In the genomic region with DNA sequence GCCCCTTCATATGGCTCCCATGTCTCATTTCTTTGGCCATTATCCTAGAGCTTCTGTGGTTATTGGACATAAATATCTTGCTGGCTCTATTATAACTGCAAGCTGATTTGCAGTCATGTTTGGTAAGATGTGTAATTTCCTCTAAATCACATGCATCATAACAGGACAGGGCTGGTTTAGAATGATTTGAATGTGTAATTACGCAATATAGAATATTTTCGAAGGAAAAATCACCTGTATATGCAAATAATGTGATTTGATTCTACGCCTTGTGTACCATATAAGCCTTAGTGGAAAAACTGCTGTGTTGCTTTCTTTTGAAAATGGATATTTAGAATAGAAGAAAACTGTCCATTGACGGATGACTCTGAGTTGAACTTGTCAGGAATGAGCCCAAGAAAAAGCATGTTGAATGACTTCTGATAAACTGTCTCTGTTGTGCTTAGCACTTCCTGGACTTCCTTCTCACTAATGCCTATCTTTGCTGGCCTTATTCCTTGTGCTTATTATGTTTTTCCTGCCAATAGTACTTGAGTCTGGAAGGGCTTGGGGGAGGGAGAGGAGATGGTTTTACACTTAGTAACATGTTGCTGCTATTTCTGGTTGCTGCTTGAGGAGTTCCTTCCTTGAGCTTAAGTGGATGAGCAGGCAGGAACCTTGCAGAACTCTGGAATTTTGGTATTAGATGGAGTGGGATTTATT, we compare ENCODE assay signal across 10 cellular contexts.
DNase-seq lines count a peak whose midpoint lies in the region; ATAC-seq, FAIRE-seq and TF ChIP-seq lines count a peak whose summit lies in the region.
"Had no signal": no experiment of that assay in that cellular context is flagged by ENCODE, and none has a peak within 500 bp of the region (broad histone marks: within the 10 kb centered on the region; RNA-seq: fewer than 3 reads in every experiment).

No MANE protein-coding gene starts in this region.

- CTCF ChIA-PET in GM10248 (lab: Yijun Ruan, JAX) = interaction anchor here (1.1 to 1.2 kb wide), 2 partner anchors 9 to 14 kb away, joined by 3 read pairs; no protein-coding TSS in a partner anchor

- POLR2A ChIA-PET in GM10248 (lab: Yijun Ruan, JAX) = no interaction called here

- peak; percentile 80 for FAIRE-seq in RCC 7860 (lab: Jason Lieb, UNC)

- TF ChIP-seq CTCF in fibroblast of pulmonary artery (IDR thresholded peaks at IDR 0.05; ENCODE audit: low read length, missing control alignments) (no peak), GM10248 (IDR thresholded peaks at IDR 0.05; ENCODE audit: control extremely low read depth, extremely low read depth, low read depth, missing control alignments) (no peak)

- ATAC-seq in HG03520 (IDR thresholded peaks at IDR 0.05; ENCODE audit: unreplicated experiment) (no peak), GM21528 (IDR thresholded peaks at IDR 0.05; ENCODE audit: low FRiP score, unreplicated experiment) (no peak)

- DNase-seq in Ammon's horn (ENCODE audit: low spot score) (peak; percentile 54), RCC 7860 (ENCODE audit: low spot score) (peak; percentile 71), fibroblast of pulmonary artery (ENCODE audit: low read depth) (peak; percentile 83), non-pigmented ciliary epithelial cell (ENCODE audit: low read depth) (peak; percentile 80), GM10248 (ENCODE audit: extremely low spot score) (no peak), SW480 (ENCODE audit: low spot score) (no peak)
- DNase-seq: activated T-cell treated with anti-CD3 and anti-CD28 coated beads for 4 hours, RPMI8226 had no signal

- no peak overlapping the region for H3K4me3 ChIP-seq in fibroblast of pulmonary artery (replicated peaks; ENCODE audit: low read depth, low read length)

Comparison
In these comparisons a context has a peak if more than half of its experiments do, and no peak if none do; other contexts are left out.
1. DNase-seq: peak in Ammon's horn (single experiment), RCC 7860 (single experiment), fibroblast of pulmonary artery (single experiment) and non-pigmented ciliary epithelial cell (single experiment); none in GM10248 (single experiment) and SW480 (single experiment).